ENCODE assay signal across 8 cellular contexts in genomic region chr5:163503106-163504090, GRCh38. TPM values are rescaled to one million over a fixed set of nuclear protein-coding genes. Genes with fewer than 3 reads are reported as not detected.
DNase-seq lines count a peak whose midpoint lies in the region; ATAC-seq and TF ChIP-seq lines count a peak whose summit lies in the region.

No MANE protein-coding gene starts in this region.

- H3K27me3 Mint-ChIP-seq in activated CD4-positive, alpha-beta memory T cell treated with anti-CD3 and anti-CD28 coated beads, Interleukin-2, amount 10 ng/mL, durations not matched to agents 7 days and 5 days, result no peaks in the 10 kb centered on the region
- H3K27me3 Mint-ChIP-seq in mesothelial cell of epicardium (ENCODE audit: low read depth), result no peaks in the 10 kb centered on the region

- peak overlapping the region; percentile 99 for H3K27ac Mint-ChIP-seq in activated CD4-positive, alpha-beta memory T cell treated with anti-CD3 and anti-CD28 coated beads, Interleukin-2, amount 10 ng/mL, durations not matched to agents 7 days and 5 days
- peak overlapping the region; percentile 94 for H3K27ac Mint-ChIP-seq in mesothelial cell of epicardium

- H3K9me3 Mint-ChIP-seq in activated CD4-positive, alpha-beta memory T cell treated with anti-CD3 and anti-CD28 coated beads, Interleukin-2, amount 10 ng/mL, durations not matched to agents 7 days and 5 days, result no peaks in the 10 kb centered on the region
- no peaks in the 10 kb centered on the region for H3K9me3 Mint-ChIP-seq in mesothelial cell of epicardium

- H3K36me3 ChIP-seq in subcutaneous abdominal adipose tissue (ENCODE audit: control insufficient read depth in 5 of 5, insufficient read depth in 5 of 5, low read length in 5 of 5), result no peaks in the 10 kb centered on the region

- no peaks in the 10 kb centered on the region for H3K9me3 ChIP-seq in subcutaneous abdominal adipose tissue (ENCODE audit: control insufficient read depth in 5 of 5, low read length in 5 of 5)

- H3K4me3 ChIP-seq in epithelial cell of esophagus (ENCODE audit: low read length) (peak overlapping the region; percentile 64), subcutaneous abdominal adipose tissue (ENCODE audit: low read depth in 1 of 5, low read length in 5 of 5) (peak overlapping the region; percentile 65 to 90 (median 82))

- POLR2A ChIA-PET in activated CD4-positive, alpha-beta memory T cell treated with anti-CD3 and anti-CD28 coated beads, Interleukin-2, amount 10 ng/mL, durations not matched to agents 7 days and 5 days (lab: Charles Lee), result interaction anchor here (1.0 to 9.6 kb wide), 9 partner anchors 9 to 66 kb away, joined by 3 to 418 read pairs (median 6); partner anchors contain the start of genes CCNG1, HMMR and NUDCD2

- H3K4me1 ChIP-seq in subcutaneous abdominal adipose tissue (ENCODE audit: control insufficient read depth in 5 of 5, insufficient read depth in 5 of 5, low read length in 5 of 5), result peaks cover 0 to 53% (median 49%) of the 10 kb centered on the region in 5 donors

- DNase-seq in ACHN, result peak; percentile 80
- peak; percentile 42 for DNase-seq in NCI-H146 (lab: John Stamatoyannopoulos, UW)
- peak; percentile 47 for DNase-seq in activated CD4-positive, alpha-beta memory T cell treated with anti-CD3 and anti-CD28 coated beads, Interleukin-2, amount 10 ng/mL, durations not matched to agents 7 days and 5 days
- DNase-seq in epithelial cell of esophagus (ENCODE audit: low read depth), result peak; percentile 76
- no peak for DNase-seq in mesothelial cell of epicardium (ENCODE audit: low spot score in 2 of 2, unreplicated experiment in 2 of 2)

- in situ Hi-C loops in ACHN (cut with HindIII; ENCODE audit: low pct_ligation_motif_present, low pct_unique_long_range_greater_than_20kb, low sequenced_read_pairs), result no loop called here

- H3K4me1 Mint-ChIP-seq in activated CD4-positive, alpha-beta memory T cell treated with anti-CD3 and anti-CD28 coated beads, Interleukin-2, amount 10 ng/mL, durations not matched to agents 7 days and 5 days, result peaks cover 21% of the 10 kb centered on the region
- H3K4me1 Mint-ChIP-seq in mesothelial cell of epicardium, result peaks cover 45% of the 10 kb centered on the region

- peak overlapping the region; percentile 92 for H3K27ac ChIP-seq in subcutaneous abdominal adipose tissue (ENCODE audit: low read depth, low read length)

- peak; percentile 52 for TF ChIP-seq CTCF in epithelial cell of esophagus (IDR thresholded peaks at IDR 0.05; ENCODE audit: insufficient read depth, low read depth, low read length, missing control alignments)
- TF ChIP-seq CTCF in mesothelial cell of epicardium (IDR thresholded peaks at IDR 0.05; ENCODE audit: unreplicated experiment), result no peak

- peak overlapping the region; percentile 70 to 95 (median 85) for H3K9ac ChIP-seq in subcutaneous abdominal adipose tissue (ENCODE audit: low read length in 5 of 5)

- no peaks in the 10 kb centered on the region for H3K27me3 ChIP-seq in subcutaneous abdominal adipose tissue (ENCODE audit: control insufficient read depth in 5 of 5, insufficient read depth in 4 of 5, low read length in 5 of 5)

- CTCF ChIA-PET in activated CD4-positive, alpha-beta memory T cell treated with anti-CD3 and anti-CD28 coated beads, Interleukin-2, amount 10 ng/mL, durations not matched to agents 7 days and 5 days (lab: Charles Lee), result interaction anchor here (0.6 to 4.2 kb wide), 6 partner anchors 11 to 43 kb away, joined by 3 to 63 read pairs (median 5); partner anchors contain the start of genes HMMR and NUDCD2

- peaks cover 12% of the 10 kb centered on the region for H3K36me3 Mint-ChIP-seq in activated CD4-positive, alpha-beta memory T cell treated with anti-CD3 and anti-CD28 coated beads, Interleukin-2, amount 10 ng/mL, durations not matched to agents 7 days and 5 days (ENCODE audit: low read depth)
- no peaks in the 10 kb centered on the region for H3K36me3 Mint-ChIP-seq in mesothelial cell of epicardium

- ATAC-seq in GM18868 (IDR thresholded peaks at IDR 0.05; ENCODE audit: unreplicated experiment) (peak; percentile 5), GM21786 (IDR thresholded peaks at IDR 0.05; ENCODE audit: unreplicated experiment) (no peak)

- H3K4me3 Mint-ChIP-seq in activated CD4-positive, alpha-beta memory T cell treated with anti-CD3 and anti-CD28 coated beads, Interleukin-2, amount 10 ng/mL, durations not matched to agents 7 days and 5 days, result peak overlapping the region; percentile 96
- peak overlapping the region; percentile 90 for H3K4me3 Mint-ChIP-seq in mesothelial cell of epicardium

RNA-seq across cellular contexts. Expression of gene MAT2B, which starts 2.0 kb away (rescaled TPM):
- total RNA-seq in activated CD4-positive, alpha-beta memory T cell treated with anti-CD3 and anti-CD28 coated beads, Interleukin-2, amount 10 ng/mL, durations not matched to agents 7 days and 5 days, result 100 to 1,000 TPM; 112 to 119 TPM
- 44.5 to 45.5 TPM (median 44.6 TPM) in 3 replicates for total RNA-seq in mesothelial cell of epicardium

RNA-seq across cellular contexts. Expression of gene HMMR, which starts 43.0 kb away (rescaled TPM):
- 10 to 100 TPM; 74.7 to 75.7 TPM for total RNA-seq in activated CD4-positive, alpha-beta memory T cell treated with anti-CD3 and anti-CD28 coated beads, Interleukin-2, amount 10 ng/mL, durations not matched to agents 7 days and 5 days
- 8.7 to 9.8 TPM (median 9.4 TPM) in 3 replicates for total RNA-seq in mesothelial cell of epicardium

RNA-seq across cellular contexts. Expression of gene NUDCD2, which starts 43.5 kb away (rescaled TPM):
- 10 to 100 TPM; 36.0 to 39.3 TPM for total RNA-seq in activated CD4-positive, alpha-beta memory T cell treated with anti-CD3 and anti-CD28 coated beads, Interleukin-2, amount 10 ng/mL, durations not matched to agents 7 days and 5 days
- 32.1 to 37.2 TPM (median 34.4 TPM) in 3 replicates for total RNA-seq in mesothelial cell of epicardium

Comparison
In these comparisons a context has a peak if more than half of its experiments do, and no peak if none do; other contexts are left out.
1. DNase-seq: peak in ACHN (single experiment), NCI-H146 (single experiment), activated CD4-positive, alpha-beta memory T cell treated with anti-CD3 and anti-CD28 coated beads, Interleukin-2, amount 10 ng/mL, durations not matched to agents 7 days and 5 days (single experiment) and epithelial cell of esophagus (single experiment); none in mesothelial cell of epicardium (0 of 2).